10 cellular contexts compared by ENCODE assay signal in genomic region chr13:43686557-43686956, GRCh38.
DNase-seq lines count a peak whose midpoint lies in the region; ATAC-seq and TF ChIP-seq lines count a peak whose summit lies in the region.
"Had no signal": no experiment of that assay in that cellular context is flagged by ENCODE, and none has a peak within 500 bp of the region (broad histone marks: within the 10 kb centered on the region; RNA-seq: fewer than 3 reads in every experiment).

No MANE protein-coding gene starts in this region.

- DNase-seq in DMS 273 (lab: John Stamatoyannopoulos, UW; ENCODE audit: unreplicated experiment), result peak; percentile 13
- no peak for DNase-seq in DMS 273 treated with DMSO at 0.1 percent for 48 hours (lab: John Stamatoyannopoulos, UW)
- peak; percentile 91 for DNase-seq in amniotic epithelial cell (ENCODE audit: low read depth)
- peak; percentile 39 to 53 (median 45) for DNase-seq in right cardiac atrium
- DNase-seq in smooth muscle cell of the brain vasculature (ENCODE audit: low read depth, low spot score), result peak; percentile 62
- no peak for DNase-seq in posterior cingulate gyrus
- no peak for DNase-seq in CD4-positive, alpha-beta T cell
- DNase-seq: 8988T, NCI-H1930 had no signal

- no peak overlapping the region for H3K27ac Mint-ChIP-seq in CD4-positive, alpha-beta T cell

- 15% methylated on average over 3 of the region's 3 CpGs for WGBS in right cardiac atrium

- H3K27me3 ChIP-seq in right cardiac atrium (ENCODE audit: control insufficient read depth, insufficient read depth), result no peaks in the 10 kb centered on the region
- no peaks in the 10 kb centered on the region for H3K27me3 ChIP-seq in CD4-positive, alpha-beta T cell (ENCODE audit: control insufficient read depth, insufficient read depth, low read length)

- POLR2A ChIA-PET in CD4-positive, alpha-beta T cell (lab: Charles Lee), result no interaction called here

- ATAC-seq in right cardiac atrium, result peak; percentile 62 to 89
- ATAC-seq in HG03139 (IDR thresholded peaks at IDR 0.05; ENCODE audit: unreplicated experiment), result no peak
- ATAC-seq in CD4-positive, alpha-beta T cell (ENCODE audit: poor library complexity), result no peak

- H3K9me3 ChIP-seq in right cardiac atrium (ENCODE audit: control insufficient read depth, low read length), result no peaks in the 10 kb centered on the region
- H3K9me3 ChIP-seq in CD4-positive, alpha-beta T cell (ENCODE audit: control insufficient read depth, low read length), result no peaks in the 10 kb centered on the region

- no peak overlapping the region for H3K27ac ChIP-seq in right cardiac atrium (ENCODE audit: low read length)
- H3K27ac ChIP-seq in CD4-positive, alpha-beta T cell (ENCODE audit: low read depth, low read length), result no peak overlapping the region

- H3K36me3 Mint-ChIP-seq in CD4-positive, alpha-beta T cell (ENCODE audit: low read depth), result no peaks in the 10 kb centered on the region

- H3K9me3 Mint-ChIP-seq in CD4-positive, alpha-beta T cell, result no peaks in the 10 kb centered on the region

- no peak for TF ChIP-seq CTCF in CD4-positive, alpha-beta T cell (IDR thresholded peaks at IDR 0.05)

- H3K4me3 Mint-ChIP-seq in CD4-positive, alpha-beta T cell, result no peak overlapping the region

- CTCF ChIA-PET in CD4-positive, alpha-beta T cell (lab: Charles Lee), result interaction anchor here (1.2 kb wide), 1 partner anchor 12 kb away, joined by 3 read pairs; no protein-coding TSS in a partner anchor

- H3K27me3 Mint-ChIP-seq in CD4-positive, alpha-beta T cell, result no peaks in the 10 kb centered on the region

- peaks cover 6% of the 10 kb centered on the region for H3K4me1 ChIP-seq in right cardiac atrium (ENCODE audit: control insufficient read depth, insufficient read depth, low read length)

- no peak overlapping the region for H3K4me3 ChIP-seq in right cardiac atrium (ENCODE audit: low read length)

- no peaks in the 10 kb centered on the region for H3K4me1 Mint-ChIP-seq in CD4-positive, alpha-beta T cell (ENCODE audit: low read depth)

- intact Hi-C loops in right cardiac atrium (cut with DNase I), result no loop called here
- intact Hi-C loops in posterior cingulate gyrus (cut with DNase I), result no loop called here
- intact Hi-C loops in CD4-positive, alpha-beta T cell (cut with DNase I, micrococcal nuclease), result no loop called here

Comparison
In these comparisons a context has a peak if more than half of its experiments do, and no peak if none do; other contexts are left out.
1. DNase-seq: peak in DMS 273 (single experiment), amniotic epithelial cell (single experiment), right cardiac atrium (3 of 3) and smooth muscle cell of the brain vasculature (single experiment); none in DMS 273 treated with DMSO at 0.1 percent for 48 hours (single experiment), posterior cingulate gyrus (0 of 10) and CD4-positive, alpha-beta T cell (0 of 10).
2. ATAC-seq: peak in right cardiac atrium (2 of 2); none in HG03139 (single experiment) and CD4-positive, alpha-beta T cell (single experiment).